20 cellular contexts compared by ENCODE assay signal in the genomic region with DNA sequence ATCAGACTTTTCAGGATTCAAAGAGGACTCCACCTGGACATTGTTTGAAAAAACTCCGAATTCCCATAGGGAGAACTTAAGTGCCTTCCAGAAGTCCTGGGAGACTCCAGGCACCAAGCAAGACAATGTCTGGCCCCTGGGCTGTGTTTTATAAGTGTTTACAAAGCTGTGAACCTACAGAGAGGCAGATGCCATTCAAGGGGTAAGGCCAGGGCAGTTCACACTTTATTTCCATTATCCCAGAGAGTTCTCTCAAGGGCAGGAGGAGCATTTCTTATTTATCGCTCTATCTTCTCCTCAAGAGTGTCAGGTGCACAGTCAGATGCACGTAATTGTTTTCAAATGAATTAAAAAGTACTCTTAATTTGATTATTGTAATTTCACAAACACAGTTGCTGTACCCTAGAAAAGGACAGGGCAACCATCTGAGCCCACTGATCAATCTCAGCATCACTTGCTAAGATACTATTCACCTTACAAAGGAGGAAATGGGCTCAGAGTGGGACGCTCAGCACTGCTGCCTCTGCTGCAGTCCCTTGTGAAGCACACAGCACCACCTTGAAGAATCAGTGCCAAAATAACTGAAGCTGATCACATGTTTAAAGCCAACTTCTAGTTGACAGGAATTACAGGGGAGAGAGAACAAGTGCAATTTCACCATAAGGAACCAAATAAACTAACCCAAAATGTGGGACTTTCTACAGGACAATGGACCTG. TPM values are rescaled to one million over a fixed set of nuclear protein-coding genes. Genes with fewer than 3 reads are reported as not detected.
A peak's percentile ranks its signal among the peaks of the same experiment; 100 is the strongest.
DNase-seq lines count a peak whose midpoint lies in the region; ATAC-seq, FAIRE-seq and TF ChIP-seq lines count a peak whose summit lies in the region.
"Had no signal": no experiment of that assay in that cellular context is flagged by ENCODE, and none has a peak within 500 bp of the region (broad histone marks: within the 10 kb centered on the region; RNA-seq: fewer than 3 reads in every experiment).

No MANE protein-coding gene starts in this region.

- H3K9ac ChIP-seq in GM12878 (ENCODE audit: control insufficient read depth, insufficient read depth, low read length) (no peak overlapping the region), parathyroid adenoma (no peak overlapping the region)

- WGBS in GM12878 (ENCODE audit: insufficient coverage, insufficient replicate concordance, low lambda C conversion rate, missing lambda C conversion rate), result 36% methylated on average over 4 of the region's 4 CpGs

- in situ Hi-C loops in G401 (cut with HindIII; ENCODE audit: low sequenced_read_pairs) (no loop called here), GM12878 (cut with MboI) (no loop called here)

- SMC1A ChIA-PET in GM12878 (lab: Charles Lee; ENCODE audit: uncharacterized antibody, unreplicated experiment), result interaction anchor here (0.7 to 1.0 kb wide), 2 partner anchors 10 to 23 kb away, joined by 3 to 4 read pairs; no protein-coding TSS in a partner anchor

- H3K4me1 ChIP-seq in GM12878 (ENCODE audit: control insufficient read depth, insufficient read depth, low read length) (no peaks in the 10 kb centered on the region), parathyroid adenoma (peaks cover 26% of the 10 kb centered on the region)
- H3K4me1 ChIP-seq: BE2C, SJSA1 had no signal

- TF ChIP-seq CTCF in GM12878 (IDR thresholded peaks at IDR 0.05 in 2 of 3, conservative IDR thresholded peaks at IDR 0.05 in 1 of 3; ENCODE audit: control insufficient read depth in 2 of 3, extremely low read depth in 1 of 3, insufficient read depth in 1 of 3, low read depth in 3 of 3, low read length in 3 of 3) (no peak), parathyroid adenoma (IDR thresholded peaks at IDR 0.05) (no peak)

- no peaks in the 10 kb centered on the region for H3K79me2 ChIP-seq in GM12878 (ENCODE audit: control insufficient read depth, insufficient read depth, low read length)
- no peaks in the 10 kb centered on the region for H3K79me2 ChIP-seq in parathyroid adenoma

- H3K4me2 ChIP-seq in GM12878 (ENCODE audit: control insufficient read depth, insufficient read depth) (no peak overlapping the region), parathyroid adenoma (ENCODE audit: low read length) (no peak overlapping the region)

- TF ChIP-seq RAD21 in GM12878 (IDR thresholded peaks at IDR 0.05; ENCODE audit: insufficient read depth, low read depth, low read length), result no peak

- no peak for TF ChIP-seq POLR2A in GM12878 (IDR thresholded peaks at IDR 0.05; ENCODE audit: low read depth, low read length)

- H2AFZ ChIP-seq in GM12878 (ENCODE audit: control insufficient read depth, low read depth, low read length) (no peak overlapping the region), parathyroid adenoma (peak overlapping the region; percentile 22)

- H3K9me3 ChIP-seq in GM12878 (replicated peaks; ENCODE audit: control insufficient read depth, insufficient read depth, low read length) (no peaks in the 10 kb centered on the region), parathyroid adenoma (ENCODE audit: control insufficient read depth, low read length) (no peaks in the 10 kb centered on the region)
- H3K9me3 ChIP-seq: BE2C, SJSA1 had no signal

- BruUV-seq in GM12878 (replicated peaks; lab: Mats Ljungman, UMichigan), result no TSS peak

- no peaks in the 10 kb centered on the region for H3K36me3 ChIP-seq in GM12878 (ENCODE audit: control insufficient read depth in 2 of 2, insufficient read depth in 2 of 2, low read length in 1 of 2)
- no peaks in the 10 kb centered on the region for H3K36me3 ChIP-seq in parathyroid adenoma (ENCODE audit: control insufficient read depth, insufficient read depth, low read length)
- H3K36me3 ChIP-seq: BE2C, SJSA1 had no signal

- H3K27me3 ChIP-seq in GM12878 (replicated peaks in 1 of 2; ENCODE audit: control insufficient read depth in 2 of 2, insufficient read depth in 2 of 2, low read length in 1 of 2) (no peaks in the 10 kb centered on the region), parathyroid adenoma (ENCODE audit: control insufficient read depth, insufficient read depth, low read length) (no peaks in the 10 kb centered on the region)
- H3K27me3 ChIP-seq: BE2C had no signal

- POLR2A ChIA-PET in GM12878 (lab: Charles Lee), result no interaction called here

- 0 out of 3 replicates have a peak, but pooled peaks have one; percentile 17 for ATAC-seq in GM12878
- no peak for ATAC-seq in HG03457 (IDR thresholded peaks at IDR 0.05; ENCODE audit: unreplicated experiment)

- no peak overlapping the region for H3K27ac ChIP-seq in GM12878 (ENCODE audit: control insufficient read depth, insufficient read depth)
- H3K27ac ChIP-seq in parathyroid adenoma, result peak overlapping the region; percentile 83
- H3K27ac ChIP-seq: SJSA1 had no signal

- CTCF ChIA-PET in GM12878 (lab: Yijun Ruan, JAX), result interaction anchor here (1.0 kb wide), 1 partner anchor 107 kb away, joined by 3 read pairs; no protein-coding TSS in a partner anchor

- FAIRE-seq in GM12878 (lab: Jason Lieb, UNC), result no peak
- FAIRE-seq: A204.1 had no signal

- DNase-seq in NCI-H1417 (lab: John Stamatoyannopoulos, UW) (peak in 2 of 3 experiments; percentile 11 to 92), NCI-H1417 treated with DMSO at 0.1 percent for 48 hours (lab: John Stamatoyannopoulos, UW) (no peak), G401 (ENCODE audit: low spot score) (peak; percentile 33), GM12878 (ENCODE audit: low read depth, low spot score) (no peak), NCI-H2227 (lab: John Stamatoyannopoulos, UW; ENCODE audit: unreplicated experiment) (no peak)
- no peak for DNase-seq in activated CD8-positive, alpha-beta memory T cell treated with anti-CD3 and anti-CD28 coated beads, Interleukin-2, amount 50 U/mL, for 48 hours
- DNase-seq: BE2C; Calu3; CD4-positive, alpha-beta memory T cell; GF-D8; H7; NCI-H1105 treated with DMSO at 0.1 percent for 48 hours; NCI-H1930; NCI-H226; NCI-H524 had no signal

- no peak overlapping the region for H3K4me3 ChIP-seq in GM12878
- no peak overlapping the region for H3K4me3 ChIP-seq in parathyroid adenoma (ENCODE audit: low read depth, low read length)
- H3K4me3 ChIP-seq: SJSA1 had no signal

- RAD21 ChIA-PET in GM12878 (lab: Charles Lee; ENCODE audit: unreplicated experiment), result no interaction called here

- no peak for TF ChIP-seq EP300 in GM12878 (IDR thresholded peaks at IDR 0.05; ENCODE audit: borderline replicate concordance in 1 of 2, control insufficient read depth in 1 of 2, low read depth in 2 of 2, low read length in 2 of 2)

- no peaks in the 10 kb centered on the region for H4K20me1 ChIP-seq in GM12878 (ENCODE audit: control insufficient read depth, insufficient read depth)

- intact Hi-C loops in GM12878 (cut with micrococcal nuclease; ENCODE audit: unreplicated experiment), result no loop called here

TF ChIP-seq in GM12878, 131 proteins besides CTCF, POLR2A, EP300 and RAD21:
- no peak for TF ChIP-seq ZSCAN29 (IDR thresholded peaks at IDR 0.05)
- TF ChIP-seq PAX8 (IDR thresholded peaks at IDR 0.05), result no peak

RNA-seq across cellular contexts. Expression of gene RASSF10, which starts 35.0 kb away (rescaled TPM):
- not detected in 2 replicates for total RNA-seq in G401 (2014; rRNA removed; shearing (Covaris generic))
- total RNA-seq in GM12878 (2013; cell fraction: nucleolus; rRNA removed), result not detected in 2 replicates
- total RNA-seq in GM12878 (2014; rRNA removed) (0.05 and 0.23 TPM in 2 replicates), GM12878 (2014; rRNA removed; fragmentation: Illumina TruSeq; extraction: Trizol) (0.05 TPM in 1 of 2 replicates, not detected in the other), GM12878 (2021) (0.10 and 0.11 TPM in 2 replicates)
- polyA plus RNA-seq in GM12878 (2011; ENCODE audit: low read depth), result not detected
- polyA plus RNA-seq in GM12878 (2011; rRNA removed) (0.03 and 0.04 TPM in 2 replicates), GM12878 (2014; fragmentation: Illumina TruSeq; extraction: Trizol) (0.06 TPM in 1 of 2 replicates, not detected in the other), GM12878 (2014; fragmentation: Nextera tagmentation; extraction: Ambion mirVana) (not detected), GM12878 (2014; rRNA removed) (0.08 TPM in 2 replicates), GM12878 (2016; fragmentation: Nextera tagmentation; extraction: Ambion mirVana) (not detected)
- not detected in 2 replicates for polyA plus RNA-seq in GM12878 (2011; cell fraction: cytosol; rRNA removed)
- 0.04 TPM in 1 of 2 replicates, not detected in the other for polyA plus RNA-seq in GM12878 (2011; cell fraction: nucleus; rRNA removed)
- polyA plus RNA-seq in GM12878 (2012), result not detected in 2 replicates
- 0.10 TPM in 1 of 2 replicates, not detected in the other for polyA minus RNA-seq in GM12878 (2011; rRNA and poly(A)+ RNA removed)
- not detected in 2 replicates for polyA minus RNA-seq in GM12878 (2011; cell fraction: cytosol; rRNA and poly(A)+ RNA removed)
- polyA minus RNA-seq in GM12878 (2011; cell fraction: nucleus; rRNA and poly(A)+ RNA removed), result 0.24 and 0.38 TPM in 2 replicates
- total RNA-seq: CD4-positive, alpha-beta memory T cell; LHCN-M2; SJSA1 had no signal
- polyA plus RNA-seq: CD4-positive, alpha-beta memory T cell had no signal

Comparison
In these comparisons a context has a peak if more than half of its experiments do, and no peak if none do; other contexts are left out.
1. DNase-seq: peak in NCI-H1417 (2 of 3) and G401 (single experiment); none in NCI-H1417 treated with DMSO at 0.1 percent for 48 hours (single experiment), GM12878 (single experiment), activated CD8-positive, alpha-beta memory T cell treated with anti-CD3 and anti-CD28 coated beads, Interleukin-2, amount 50 U/mL, for 48 hours (single experiment) and NCI-H2227 (single experiment).